Comparison of ENCODE assay signal across 11 cellular contexts in the genomic region with DNA sequence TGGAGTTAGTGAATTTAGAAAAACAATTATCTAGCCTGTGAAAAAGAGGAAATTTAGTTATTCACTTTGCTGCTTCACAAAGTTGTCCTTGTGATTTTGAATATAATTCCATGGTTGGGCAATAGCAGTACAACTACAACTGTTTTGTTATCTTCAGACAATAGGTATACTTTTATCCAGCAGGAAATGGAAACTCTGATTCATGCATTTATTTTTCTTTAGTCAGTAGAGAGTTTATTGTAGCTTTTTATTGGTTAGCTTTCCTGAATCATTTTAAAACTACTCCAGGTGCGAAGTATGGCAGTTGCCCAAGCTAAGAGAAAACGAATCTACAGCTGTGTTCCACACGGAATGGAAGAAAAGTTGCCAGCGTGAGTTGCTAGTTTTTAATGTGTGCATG.
DNase-seq lines count a peak whose midpoint lies in the region; ATAC-seq, FAIRE-seq and TF ChIP-seq lines count a peak whose summit lies in the region.
"Had no signal": no experiment of that assay in that cellular context is flagged by ENCODE, and none has a peak within 500 bp of the region (broad histone marks: within the 10 kb centered on the region; RNA-seq: fewer than 3 reads in every experiment).

No MANE protein-coding gene starts in this region.

- no peaks in the 10 kb centered on the region for H3K4me1 ChIP-seq in H9 (ENCODE audit: insufficient read depth, low read length)
- H3K4me1 ChIP-seq: Caco-2 had no signal

- H3K27me3 ChIP-seq in MG63: no peaks in the 10 kb centered on the region
- H3K27me3 ChIP-seq in H9 (ENCODE audit: insufficient read depth, low read length): no peaks in the 10 kb centered on the region

- H3K27ac Mint-ChIP-seq in nephron progenitor cell: peak overlapping the region; percentile 95
- H3K27ac Mint-ChIP-seq in H9: peak overlapping the region in 1 of 3 experiments; percentile 55; a peak in 2 of 7 replicates
- H3K27ac Mint-ChIP-seq: activated naive CD8-positive, alpha-beta T cell had no signal

- no peak overlapping the region for H2BK12ac ChIP-seq in H9 (ENCODE audit: insufficient read length, low read depth, low read length)

- H3K4me3 ChIP-seq in AG09309 (ENCODE audit: control insufficient read depth, low read depth, low read length) (no peak overlapping the region), MG63 (no peak overlapping the region)

- H2AK5ac ChIP-seq in H9 (ENCODE audit: insufficient read length, low read length): no peak overlapping the region

- H3K9ac ChIP-seq in H9 (ENCODE audit: extremely low read depth, insufficient read length, low read length): no peak overlapping the region

- H3K79me1 ChIP-seq in H9 (ENCODE audit: insufficient read depth, low read depth, low read length, poor library complexity, severe bottlenecking): peaks cover 6% of the 10 kb centered on the region

- H3K56ac ChIP-seq in H9 (ENCODE audit: insufficient read length, low read depth, low read length): no peak overlapping the region

- no peak overlapping the region for H3T11ph ChIP-seq in H9 (ENCODE audit: low read length)

- H3K23me2 ChIP-seq in H9 (ENCODE audit: insufficient read length, low read depth, low read length, poor library complexity, severe bottlenecking): no peaks in the 10 kb centered on the region

- H3K18ac ChIP-seq in H9 (ENCODE audit: insufficient read length, low read depth, low read length): no peak overlapping the region

- peaks cover 42% of the 10 kb centered on the region for H3K36me3 ChIP-seq in MG63

- H3K4me3 Mint-ChIP-seq in nephron progenitor cell (no peak overlapping the region), H9 (no peak overlapping the region)
- H3K4me3 Mint-ChIP-seq: activated naive CD8-positive, alpha-beta T cell had no signal

- no peak overlapping the region for H2BK15ac ChIP-seq in H9 (ENCODE audit: low read depth, low read length)

- H4K20me1 ChIP-seq in H9 (ENCODE audit: control insufficient read depth, insufficient read depth, insufficient read length): no peaks in the 10 kb centered on the region

- no peak overlapping the region for H3K27ac ChIP-seq in H9 (ENCODE audit: insufficient read length, low read depth, low read length)

- H3K27me3 Mint-ChIP-seq in nephron progenitor cell (ENCODE audit: low read depth, poor library complexity) (no peaks in the 10 kb centered on the region), H9 (ENCODE audit: low read depth) (no peaks in the 10 kb centered on the region)

- no peak overlapping the region for H3K4me2 ChIP-seq in H9 (ENCODE audit: insufficient read depth, insufficient read length, low read length)

- no peak overlapping the region for H2BK5ac ChIP-seq in H9 (ENCODE audit: insufficient read length, low read length)

- H3K9me3 Mint-ChIP-seq in nephron progenitor cell (no peaks in the 10 kb centered on the region), H9 (no peaks in the 10 kb centered on the region)

- no peak overlapping the region for H4K5ac ChIP-seq in H9 (ENCODE audit: insufficient read length, low read depth, low read length)

- H3K4me1 Mint-ChIP-seq in nephron progenitor cell (peaks cover 58% of the 10 kb centered on the region), H9 (peaks cover 22 to 27% of the 10 kb centered on the region in 2 experiments)

- no peaks in the 10 kb centered on the region for H3K79me2 ChIP-seq in H9 (ENCODE audit: insufficient read depth, low read length)

- H3K9me3 ChIP-seq in MG63 (no peaks in the 10 kb centered on the region), H9 (ENCODE audit: control insufficient read depth, low read depth, low read length) (no peaks in the 10 kb centered on the region)
- H3K9me3 ChIP-seq: Caco-2 had no signal

- ATAC-seq in GM19467 (IDR thresholded peaks at IDR 0.05; ENCODE audit: unreplicated experiment) (no peak), GM19328 (IDR thresholded peaks at IDR 0.05; ENCODE audit: unreplicated experiment) (no peak)

- H3K36me3 Mint-ChIP-seq in nephron progenitor cell (ENCODE audit: low read depth) (peaks cover 6% of the 10 kb centered on the region), H9 (ENCODE audit: insufficient read depth in 1 of 3, low read depth in 3 of 3) (no peaks in the 10 kb centered on the region)
- H3K36me3 Mint-ChIP-seq: activated naive CD8-positive, alpha-beta T cell had no signal

- H4K91ac ChIP-seq in H9 (ENCODE audit: insufficient read length, low read depth, low read length): no peak overlapping the region

- H2AFZ ChIP-seq in H9 (ENCODE audit: low read length): no peak overlapping the region

- peak; percentile 95 for FAIRE-seq in endometrium (lab: Jason Lieb, UNC)

- no peak overlapping the region for H3K14ac ChIP-seq in H9 (ENCODE audit: insufficient read depth, low read length)

- H3K4ac ChIP-seq in H9 (ENCODE audit: low read depth, low read length): no peak overlapping the region

- H2BK120ac ChIP-seq in H9 (ENCODE audit: low read depth, low read length, poor library complexity, severe bottlenecking): no peak overlapping the region

- DNase-seq in AG09309 (ENCODE audit: low read depth): peak; percentile 86
- peak; percentile 49 for DNase-seq in MG63
- no peak for DNase-seq in nephron progenitor cell
- DNase-seq in NCI-H1105 (lab: John Stamatoyannopoulos, UW): no peak
- DNase-seq in H9: no peak
- DNase-seq: Caco-2, NCI-H187 had no signal

- H2BK20ac ChIP-seq in H9 (ENCODE audit: low read depth, low read length, poor library complexity, severe bottlenecking): no peak overlapping the region

- WGBS in H9 (ENCODE audit: extremely low coverage, insufficient read length, low lambda C conversion rate): no CpG with 5 or more reads among the region's 4 CpGs

- TF ChIP-seq CTCF in AG09309 (IDR thresholded peaks at IDR 0.05; ENCODE audit: control insufficient read depth, insufficient read depth, low read depth, low read length, missing control alignments): no peak
- no peak for TF ChIP-seq CTCF in nephron progenitor cell (IDR thresholded peaks at IDR 0.05)
- no peak for TF ChIP-seq CTCF in H9 (conservative IDR thresholded peaks at IDR 0.05)

- H3K23ac ChIP-seq in H9 (ENCODE audit: insufficient read length, low read depth, low read length): no peak overlapping the region

- H4K8ac ChIP-seq in H9 (replicated peaks; ENCODE audit: insufficient read length, low read depth, low read length): no peak overlapping the region

Comparison
In these comparisons a context has a peak if more than half of its experiments do, and no peak if none do; other contexts are left out.
1. DNase-seq: peak in AG09309 (single experiment) and MG63 (single experiment); none in nephron progenitor cell (single experiment), NCI-H1105 (single experiment) and H9 (single experiment).